21 cellular contexts compared by ENCODE assay signal in the genomic region with DNA sequence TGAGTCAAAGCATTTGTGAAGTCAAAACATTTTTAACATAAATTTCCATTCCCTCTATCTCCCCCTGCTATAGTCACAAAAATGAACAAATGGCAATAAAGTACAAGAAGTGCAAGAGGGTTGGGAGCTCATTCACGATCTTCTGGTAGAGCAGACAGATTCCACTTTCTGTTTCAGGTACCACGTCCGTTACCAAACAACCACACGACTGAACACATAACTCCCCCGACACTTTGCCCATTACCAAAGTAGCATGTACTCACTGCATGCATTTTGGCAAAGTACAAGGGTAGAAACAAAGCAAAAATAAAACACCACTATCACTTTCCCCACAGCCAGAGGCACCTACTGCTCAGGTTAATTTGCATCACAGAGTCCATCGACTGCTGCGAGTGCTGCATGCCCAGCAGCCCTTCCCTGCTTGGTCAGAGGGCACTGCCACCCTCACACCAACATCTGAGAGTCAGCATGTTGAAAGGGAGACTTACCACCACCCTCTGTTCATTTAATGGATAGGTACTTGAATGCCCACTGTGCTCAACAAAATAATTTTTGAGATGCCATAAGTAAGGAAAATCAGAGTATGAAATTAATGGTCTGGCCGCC.
A peak's percentile ranks its signal among the peaks of the same experiment; 100 is the strongest.
DNase-seq lines count a peak whose midpoint lies in the region; ATAC-seq lines count a peak whose summit lies in the region.
"Had no signal": no experiment of that assay in that cellular context is flagged by ENCODE, and none has a peak within 500 bp of the region (broad histone marks: within the 10 kb centered on the region; RNA-seq: fewer than 3 reads in every experiment).

No MANE protein-coding gene starts in this region.

- H3K27me3 ChIP-seq in rectal smooth muscle tissue (ENCODE audit: control insufficient read depth, insufficient read depth, low read length), result no peaks in the 10 kb centered on the region
- H3K27me3 ChIP-seq: BLaER1 had no signal

- H3K9me3 Mint-ChIP-seq in activated CD4-positive, alpha-beta T cell treated with anti-CD3 and anti-CD28 coated beads for 36 hours (ENCODE audit: low read depth), result no peaks in the 10 kb centered on the region
- H3K9me3 Mint-ChIP-seq in activated CD4-positive, alpha-beta T cell treated with anti-CD3 and anti-CD28 coated beads, Interleukin-2, amount 10 ng/mL, durations not matched to agents 7 days and 5 days, result no peaks in the 10 kb centered on the region
- H3K9me3 Mint-ChIP-seq in T-cell, result no peaks in the 10 kb centered on the region
- H3K9me3 Mint-ChIP-seq in effector memory CD8-positive, alpha-beta T cell, result no peaks in the 10 kb centered on the region
- H3K9me3 Mint-ChIP-seq: dendritic cell treated with granulocyte-macrophage colony-stimulating factor and Interleukin-4, amounts not matched to agents 40 ng/mL and 50 ng/mL, for 4 days; nephron; type B pancreatic cell had no signal

- intact Hi-C loops in activated CD4-positive, alpha-beta T cell treated with anti-CD3 and anti-CD28 coated beads for 36 hours (cut with DNase I, micrococcal nuclease), result no loop called here

- H3K27ac ChIP-seq in rectal smooth muscle tissue (ENCODE audit: low read depth, low read length), result no peak overlapping the region
- H3K27ac ChIP-seq: BLaER1, prostate gland, VCaP had no signal

- H3K9ac ChIP-seq in rectal smooth muscle tissue (ENCODE audit: low read length), result no peak overlapping the region
- H3K9ac ChIP-seq: BLaER1 had no signal

- POLR2A ChIA-PET in activated CD4-positive, alpha-beta T cell treated with anti-CD3 and anti-CD28 coated beads for 36 hours (lab: Charles Lee), result no interaction called here
- POLR2A ChIA-PET in activated CD4-positive, alpha-beta T cell treated with anti-CD3 and anti-CD28 coated beads, Interleukin-2, amount 10 ng/mL, durations not matched to agents 7 days and 5 days (lab: Charles Lee), result no interaction called here
- POLR2A ChIA-PET in T-cell (lab: Charles Lee), result no interaction called here

- peak; percentile 44 for ATAC-seq in activated CD4-positive, alpha-beta T cell treated with anti-CD3 and anti-CD28 coated beads for 36 hours
- ATAC-seq in T-cell (replicated peaks in 1 of 4), result no peak
- no peak for ATAC-seq in effector memory CD8-positive, alpha-beta T cell (replicated peaks)
- ATAC-seq: esophagus mucosa, HCT116 had no signal

- no peaks in the 10 kb centered on the region for H3K36me3 Mint-ChIP-seq in activated CD4-positive, alpha-beta T cell treated with anti-CD3 and anti-CD28 coated beads for 36 hours (ENCODE audit: low read depth)
- H3K36me3 Mint-ChIP-seq in activated CD4-positive, alpha-beta T cell treated with anti-CD3 and anti-CD28 coated beads, Interleukin-2, amount 10 ng/mL, durations not matched to agents 7 days and 5 days (ENCODE audit: low read depth), result no peaks in the 10 kb centered on the region
- H3K36me3 Mint-ChIP-seq in T-cell, result no peaks in the 10 kb centered on the region
- H3K36me3 Mint-ChIP-seq in effector memory CD8-positive, alpha-beta T cell (ENCODE audit: insufficient read depth), result no peaks in the 10 kb centered on the region

- CTCF ChIA-PET in activated CD4-positive, alpha-beta T cell treated with anti-CD3 and anti-CD28 coated beads for 36 hours (lab: Charles Lee), result interaction anchor here (1.1 kb wide), 1 partner anchor 17 kb away, joined by 3 read pairs; no protein-coding TSS in a partner anchor
- CTCF ChIA-PET in activated CD4-positive, alpha-beta T cell treated with anti-CD3 and anti-CD28 coated beads, Interleukin-2, amount 10 ng/mL, durations not matched to agents 7 days and 5 days (lab: Charles Lee), result no interaction called here
- CTCF ChIA-PET in T-cell (lab: Charles Lee), result no interaction called here

- peaks cover 10% of the 10 kb centered on the region for H3K4me1 ChIP-seq in rectal smooth muscle tissue (ENCODE audit: control insufficient read depth, insufficient read depth, low read length)
- H3K4me1 ChIP-seq: BLaER1, prostate gland had no signal

- H3K4me3 ChIP-seq in rectal smooth muscle tissue (ENCODE audit: low read length), result peak overlapping the region; percentile 40
- H3K4me3 ChIP-seq: BLaER1, prostate gland had no signal

- DNase-seq in activated CD4-positive, alpha-beta T cell treated with anti-CD3 and anti-CD28 coated beads for 36 hours, result peak; percentile 10
- DNase-seq in activated CD4-positive, alpha-beta T cell treated with anti-CD3 and anti-CD28 coated beads, Interleukin-2, amount 10 ng/mL, durations not matched to agents 7 days and 5 days, result no peak
- DNase-seq in T-cell, result no peak
- DNase-seq in effector memory CD8-positive, alpha-beta T cell, result no peak
- DNase-seq in NCI-H187 (lab: John Stamatoyannopoulos, UW), result no peak
- no peak for DNase-seq in NK-92 treated with Interleukin-12 subunit alpha and Interleukin-12 subunit beta, amount 100 ng/mL, for 24 hours (lab: John Stamatoyannopoulos, UW)
- DNase-seq in NCI-H446 treated with DMSO at 0.1 percent for 48 hours (lab: John Stamatoyannopoulos, UW), result no peak
- DNase-seq: 8988T; activated CD8-positive, alpha-beta memory T cell treated with anti-CD3 and anti-CD28 coated beads for 24 hours; NCI-H226; Right ventricle myocardium superior; stimulated activated CD4-positive, alpha-beta T cell treated with anti-CD3 and anti-CD28 coated beads, Interleukin-12 subunit alpha, Interleukin-12 subunit beta, amount 100 ng/mL, for 4 hours had no signal

- H3K27me3 Mint-ChIP-seq in activated CD4-positive, alpha-beta T cell treated with anti-CD3 and anti-CD28 coated beads for 36 hours, result no peaks in the 10 kb centered on the region
- peaks cover 4% of the 10 kb centered on the region for H3K27me3 Mint-ChIP-seq in activated CD4-positive, alpha-beta T cell treated with anti-CD3 and anti-CD28 coated beads, Interleukin-2, amount 10 ng/mL, durations not matched to agents 7 days and 5 days
- H3K27me3 Mint-ChIP-seq in T-cell, result no peaks in the 10 kb centered on the region
- H3K27me3 Mint-ChIP-seq in effector memory CD8-positive, alpha-beta T cell, result peaks cover 0 to 32% of the 10 kb centered on the region in 2 donors
- H3K27me3 Mint-ChIP-seq: dendritic cell treated with granulocyte-macrophage colony-stimulating factor and Interleukin-4, amounts not matched to agents 40 ng/mL and 50 ng/mL, for 4 days; type B pancreatic cell had no signal

- no peaks in the 10 kb centered on the region for H3K36me3 ChIP-seq in rectal smooth muscle tissue (ENCODE audit: control insufficient read depth, insufficient read depth, low read length)
- H3K36me3 ChIP-seq: BLaER1, prostate gland had no signal

- no peak overlapping the region for H3K27ac Mint-ChIP-seq in activated CD4-positive, alpha-beta T cell treated with anti-CD3 and anti-CD28 coated beads for 36 hours
- H3K27ac Mint-ChIP-seq in activated CD4-positive, alpha-beta T cell treated with anti-CD3 and anti-CD28 coated beads, Interleukin-2, amount 10 ng/mL, durations not matched to agents 7 days and 5 days, result no peak overlapping the region
- H3K27ac Mint-ChIP-seq in T-cell, result no peak overlapping the region
- H3K27ac Mint-ChIP-seq in effector memory CD8-positive, alpha-beta T cell, result no peak overlapping the region
- H3K27ac Mint-ChIP-seq: dendritic cell treated with granulocyte-macrophage colony-stimulating factor and Interleukin-4, amounts not matched to agents 40 ng/mL and 50 ng/mL, for 4 days; type B pancreatic cell had no signal

- peak overlapping the region; percentile 19 for H3K4me3 Mint-ChIP-seq in activated CD4-positive, alpha-beta T cell treated with anti-CD3 and anti-CD28 coated beads for 36 hours
- H3K4me3 Mint-ChIP-seq in activated CD4-positive, alpha-beta T cell treated with anti-CD3 and anti-CD28 coated beads, Interleukin-2, amount 10 ng/mL, durations not matched to agents 7 days and 5 days, result no peak overlapping the region
- peak overlapping the region; percentile 45 to 73 (median 57) for H3K4me3 Mint-ChIP-seq in T-cell
- H3K4me3 Mint-ChIP-seq in effector memory CD8-positive, alpha-beta T cell, result peak overlapping the region; percentile 37 to 42
- H3K4me3 Mint-ChIP-seq: dendritic cell treated with granulocyte-macrophage colony-stimulating factor and Interleukin-4, amounts not matched to agents 40 ng/mL and 50 ng/mL, for 4 days; nephron; type B pancreatic cell had no signal

- peaks cover 12% of the 10 kb centered on the region for H3K4me1 Mint-ChIP-seq in activated CD4-positive, alpha-beta T cell treated with anti-CD3 and anti-CD28 coated beads for 36 hours
- H3K4me1 Mint-ChIP-seq in activated CD4-positive, alpha-beta T cell treated with anti-CD3 and anti-CD28 coated beads, Interleukin-2, amount 10 ng/mL, durations not matched to agents 7 days and 5 days, result peaks cover 3% of the 10 kb centered on the region
- peaks cover 6 to 13% (median 11%) of the 10 kb centered on the region in 3 donors for H3K4me1 Mint-ChIP-seq in T-cell
- peaks cover 0 to 4% of the 10 kb centered on the region in 2 donors for H3K4me1 Mint-ChIP-seq in effector memory CD8-positive, alpha-beta T cell (ENCODE audit: low read depth in 2 of 2)
